ENCODE assay signal across 1 cellular context in the genomic region with DNA sequence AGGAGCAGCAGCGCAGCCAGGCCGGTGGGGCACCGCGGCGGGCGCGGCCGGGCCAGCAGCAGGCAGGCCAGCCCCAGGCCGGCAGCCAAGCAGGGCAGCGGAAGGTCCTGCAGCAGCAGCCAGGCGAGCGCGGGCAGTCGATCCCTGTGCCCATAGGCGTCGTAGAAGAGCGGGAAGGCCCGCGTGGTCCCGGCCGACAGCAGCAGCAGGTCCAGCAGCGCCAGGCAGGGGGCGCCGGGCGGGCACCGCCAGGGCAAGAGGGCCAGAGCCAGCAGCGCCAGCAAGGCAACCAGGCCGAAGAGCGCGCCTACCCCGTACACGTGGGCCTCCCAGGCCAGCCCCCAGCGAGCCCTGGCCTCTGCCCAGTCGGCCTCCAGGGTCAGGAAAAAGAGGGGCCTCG.
A peak's percentile ranks its signal among the peaks of the same experiment; 100 is the strongest.
TF ChIP-seq lines count a peak whose summit lies in the region.

No MANE protein-coding gene starts in this region.

TF ChIP-seq in H1, 55 proteins besides CTCF, POLR2A, EP300 and RAD21:
- TF ChIP-seq POU5F1 (IDR thresholded peaks at IDR 0.05; ENCODE audit: low read depth, low read length) (no peak), CREB1 (IDR thresholded peaks at IDR 0.05) (peak; percentile 62; the same call in 1 of the 2 replicates), TCF12 (IDR thresholded peaks at IDR 0.05; ENCODE audit: low read depth, low read length) (peak; percentile 86; the same call in 1 of the 2 replicates), TAF1 (IDR thresholded peaks at IDR 0.05; ENCODE audit: low read depth, low read length) (no peak), KDM4A (IDR thresholded peaks at IDR 0.05; ENCODE audit: low read depth, low read length, severe bottlenecking) (peak; percentile 14), NANOG (IDR thresholded peaks at IDR 0.05; ENCODE audit: insufficient read depth, low read depth, low read length, poor library complexity, severe bottlenecking) (no peak), YY1 (IDR thresholded peaks at IDR 0.05; ENCODE audit: low read depth, low read length) (0 out of 2 replicates have a peak, but pooled peaks have one; percentile 32), KDM1A (IDR thresholded peaks at IDR 0.05; ENCODE audit: borderline replicate concordance, low read length) (no peak), BCL11A (IDR thresholded peaks at IDR 0.05; ENCODE audit: low read depth in 2 of 2, low read length in 2 of 2) (no peak), RBBP5 (IDR thresholded peaks at IDR 0.05; ENCODE audit: borderline replicate concordance, low read depth, low read length) (no peak), EGR1 (IDR thresholded peaks at IDR 0.05; ENCODE audit: borderline replicate concordance, low read depth, low read length) (no peak), JUND (IDR thresholded peaks at IDR 0.05; ENCODE audit: low read length) (no peak), CEBPB (IDR thresholded peaks at IDR 0.05; ENCODE audit: low read depth, low read length) (no peak; the same call in 1 of the 2 replicates), HDAC2 (IDR thresholded peaks at IDR 0.05; ENCODE audit: borderline replicate concordance in 1 of 2, low read depth in 2 of 2, low read length in 2 of 2) (peak in 1 of 2 experiments; percentile 95; a peak in 1 of 4 replicates), HDAC6 (IDR thresholded peaks at IDR 0.05; ENCODE audit: low read depth, low read length) (no peak), EZH2 (IDR thresholded peaks at IDR 0.05; ENCODE audit: low read depth, low read length, severe bottlenecking) (no peak), TAF7 (optimal IDR thresholded peaks at IDR 0.05; ENCODE audit: borderline replicate concordance, low read depth, low read length) (no peak), SUZ12 (IDR thresholded peaks at IDR 0.05; ENCODE audit: low read length) (no peak), CTBP2 (IDR thresholded peaks at IDR 0.05; ENCODE audit: borderline replicate concordance, insufficient read depth, insufficient read length, low read length) (no peak), SIX5 (IDR thresholded peaks at IDR 0.05; ENCODE audit: low read depth, low read length) (no peak), E2F6 (IDR thresholded peaks at IDR 0.05) (peak; percentile 100), TEAD4 (IDR thresholded peaks at IDR 0.05; ENCODE audit: low read depth, low read length) (0 out of 2 replicates have a peak, but pooled peaks have one; percentile 11), CHD1 (IDR thresholded peaks at IDR 0.05; ENCODE audit: low read depth, low read length) (no peak), MAX (IDR thresholded peaks at IDR 0.05) (peak; percentile 100), GABPA (IDR thresholded peaks at IDR 0.05; ENCODE audit: borderline replicate concordance, insufficient read depth, low read length) (peak; percentile 81; the same call in 1 of the 2 replicates), FOSL1 (IDR thresholded peaks at IDR 0.05; ENCODE audit: insufficient read depth, low read depth, low read length) (no peak), SP1 (IDR thresholded peaks at IDR 0.05; ENCODE audit: low read depth, low read length) (no peak), RNF2 (IDR thresholded peaks at IDR 0.05; ENCODE audit: borderline replicate concordance, low read depth, low read length, missing control alignments, poor library complexity, severe bottlenecking) (no peak), GTF2F1 (IDR thresholded peaks at IDR 0.05; ENCODE audit: borderline replicate concordance, low read depth, low read length) (peak; percentile 83; the same call in 1 of the 2 replicates), ASH2L (IDR thresholded peaks at IDR 0.05; ENCODE audit: low read length) (no peak)
- TF ChIP-seq, protein P1, sequence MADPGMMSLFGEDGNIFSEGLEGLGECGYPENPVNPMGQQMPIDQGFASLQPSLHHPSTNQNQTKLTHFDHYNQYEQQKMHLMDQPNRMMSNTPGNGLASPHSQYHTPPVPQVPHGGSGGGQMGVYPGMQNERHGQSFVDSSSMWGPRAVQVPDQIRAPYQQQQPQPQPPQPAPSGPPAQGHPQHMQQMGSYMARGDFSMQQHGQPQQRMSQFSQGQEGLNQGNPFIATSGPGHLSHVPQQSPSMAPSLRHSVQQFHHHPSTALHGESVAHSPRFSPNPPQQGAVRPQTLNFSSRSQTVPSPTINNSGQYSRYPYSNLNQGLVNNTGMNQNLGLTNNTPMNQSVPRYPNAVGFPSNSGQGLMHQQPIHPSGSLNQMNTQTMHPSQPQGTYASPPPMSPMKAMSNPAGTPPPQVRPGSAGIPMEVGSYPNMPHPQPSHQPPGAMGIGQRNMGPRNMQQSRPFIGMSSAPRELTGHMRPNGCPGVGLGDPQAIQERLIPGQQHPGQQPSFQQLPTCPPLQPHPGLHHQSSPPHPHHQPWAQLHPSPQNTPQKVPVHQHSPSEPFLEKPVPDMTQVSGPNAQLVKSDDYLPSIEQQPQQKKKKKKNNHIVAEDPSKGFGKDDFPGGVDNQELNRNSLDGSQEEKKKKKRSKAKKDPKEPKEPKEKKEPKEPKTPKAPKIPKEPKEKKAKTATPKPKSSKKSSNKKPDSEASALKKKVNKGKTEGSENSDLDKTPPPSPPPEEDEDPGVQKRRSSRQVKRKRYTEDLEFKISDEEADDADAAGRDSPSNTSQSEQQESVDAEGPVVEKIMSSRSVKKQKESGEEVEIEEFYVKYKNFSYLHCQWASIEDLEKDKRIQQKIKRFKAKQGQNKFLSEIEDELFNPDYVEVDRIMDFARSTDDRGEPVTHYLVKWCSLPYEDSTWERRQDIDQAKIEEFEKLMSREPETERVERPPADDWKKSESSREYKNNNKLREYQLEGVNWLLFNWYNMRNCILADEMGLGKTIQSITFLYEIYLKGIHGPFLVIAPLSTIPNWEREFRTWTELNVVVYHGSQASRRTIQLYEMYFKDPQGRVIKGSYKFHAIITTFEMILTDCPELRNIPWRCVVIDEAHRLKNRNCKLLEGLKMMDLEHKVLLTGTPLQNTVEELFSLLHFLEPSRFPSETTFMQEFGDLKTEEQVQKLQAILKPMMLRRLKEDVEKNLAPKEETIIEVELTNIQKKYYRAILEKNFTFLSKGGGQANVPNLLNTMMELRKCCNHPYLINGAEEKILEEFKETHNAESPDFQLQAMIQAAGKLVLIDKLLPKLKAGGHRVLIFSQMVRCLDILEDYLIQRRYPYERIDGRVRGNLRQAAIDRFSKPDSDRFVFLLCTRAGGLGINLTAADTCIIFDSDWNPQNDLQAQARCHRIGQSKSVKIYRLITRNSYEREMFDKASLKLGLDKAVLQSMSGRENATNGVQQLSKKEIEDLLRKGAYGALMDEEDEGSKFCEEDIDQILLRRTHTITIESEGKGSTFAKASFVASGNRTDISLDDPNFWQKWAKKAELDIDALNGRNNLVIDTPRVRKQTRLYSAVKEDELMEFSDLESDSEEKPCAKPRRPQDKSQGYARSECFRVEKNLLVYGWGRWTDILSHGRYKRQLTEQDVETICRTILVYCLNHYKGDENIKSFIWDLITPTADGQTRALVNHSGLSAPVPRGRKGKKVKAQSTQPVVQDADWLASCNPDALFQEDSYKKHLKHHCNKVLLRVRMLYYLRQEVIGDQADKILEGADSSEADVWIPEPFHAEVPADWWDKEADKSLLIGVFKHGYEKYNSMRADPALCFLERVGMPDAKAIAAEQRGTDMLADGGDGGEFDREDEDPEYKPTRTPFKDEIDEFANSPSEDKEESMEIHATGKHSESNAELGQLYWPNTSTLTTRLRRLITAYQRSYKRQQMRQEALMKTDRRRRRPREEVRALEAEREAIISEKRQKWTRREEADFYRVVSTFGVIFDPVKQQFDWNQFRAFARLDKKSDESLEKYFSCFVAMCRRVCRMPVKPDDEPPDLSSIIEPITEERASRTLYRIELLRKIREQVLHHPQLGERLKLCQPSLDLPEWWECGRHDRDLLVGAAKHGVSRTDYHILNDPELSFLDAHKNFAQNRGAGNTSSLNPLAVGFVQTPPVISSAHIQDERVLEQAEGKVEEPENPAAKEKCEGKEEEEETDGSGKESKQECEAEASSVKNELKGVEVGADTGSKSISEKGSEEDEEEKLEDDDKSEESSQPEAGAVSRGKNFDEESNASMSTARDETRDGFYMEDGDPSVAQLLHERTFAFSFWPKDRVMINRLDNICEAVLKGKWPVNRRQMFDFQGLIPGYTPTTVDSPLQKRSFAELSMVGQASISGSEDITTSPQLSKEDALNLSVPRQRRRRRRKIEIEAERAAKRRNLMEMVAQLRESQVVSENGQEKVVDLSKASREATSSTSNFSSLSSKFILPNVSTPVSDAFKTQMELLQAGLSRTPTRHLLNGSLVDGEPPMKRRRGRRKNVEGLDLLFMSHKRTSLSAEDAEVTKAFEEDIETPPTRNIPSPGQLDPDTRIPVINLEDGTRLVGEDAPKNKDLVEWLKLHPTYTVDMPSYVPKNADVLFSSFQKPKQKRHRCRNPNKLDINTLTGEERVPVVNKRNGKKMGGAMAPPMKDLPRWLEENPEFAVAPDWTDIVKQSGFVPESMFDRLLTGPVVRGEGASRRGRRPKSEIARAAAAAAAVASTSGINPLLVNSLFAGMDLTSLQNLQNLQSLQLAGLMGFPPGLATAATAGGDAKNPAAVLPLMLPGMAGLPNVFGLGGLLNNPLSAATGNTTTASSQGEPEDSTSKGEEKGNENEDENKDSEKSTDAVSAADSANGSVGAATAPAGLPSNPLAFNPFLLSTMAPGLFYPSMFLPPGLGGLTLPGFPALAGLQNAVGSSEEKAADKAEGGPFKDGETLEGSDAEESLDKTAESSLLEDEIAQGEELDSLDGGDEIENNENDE (IDR thresholded peaks at IDR 0.05; ENCODE audit: insufficient replicate concordance, low read length) = no peak
- TF ChIP-seq, protein P2, sequence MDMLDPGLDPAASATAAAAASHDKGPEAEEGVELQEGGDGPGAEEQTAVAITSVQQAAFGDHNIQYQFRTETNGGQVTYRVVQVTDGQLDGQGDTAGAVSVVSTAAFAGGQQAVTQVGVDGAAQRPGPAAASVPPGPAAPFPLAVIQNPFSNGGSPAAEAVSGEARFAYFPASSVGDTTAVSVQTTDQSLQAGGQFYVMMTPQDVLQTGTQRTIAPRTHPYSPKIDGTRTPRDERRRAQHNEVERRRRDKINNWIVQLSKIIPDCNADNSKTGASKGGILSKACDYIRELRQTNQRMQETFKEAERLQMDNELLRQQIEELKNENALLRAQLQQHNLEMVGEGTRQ (IDR thresholded peaks at IDR 0.05; ENCODE audit: low read length) = no peak; the same call in 1 of the 2 replicates
